In the genomic region with DNA sequence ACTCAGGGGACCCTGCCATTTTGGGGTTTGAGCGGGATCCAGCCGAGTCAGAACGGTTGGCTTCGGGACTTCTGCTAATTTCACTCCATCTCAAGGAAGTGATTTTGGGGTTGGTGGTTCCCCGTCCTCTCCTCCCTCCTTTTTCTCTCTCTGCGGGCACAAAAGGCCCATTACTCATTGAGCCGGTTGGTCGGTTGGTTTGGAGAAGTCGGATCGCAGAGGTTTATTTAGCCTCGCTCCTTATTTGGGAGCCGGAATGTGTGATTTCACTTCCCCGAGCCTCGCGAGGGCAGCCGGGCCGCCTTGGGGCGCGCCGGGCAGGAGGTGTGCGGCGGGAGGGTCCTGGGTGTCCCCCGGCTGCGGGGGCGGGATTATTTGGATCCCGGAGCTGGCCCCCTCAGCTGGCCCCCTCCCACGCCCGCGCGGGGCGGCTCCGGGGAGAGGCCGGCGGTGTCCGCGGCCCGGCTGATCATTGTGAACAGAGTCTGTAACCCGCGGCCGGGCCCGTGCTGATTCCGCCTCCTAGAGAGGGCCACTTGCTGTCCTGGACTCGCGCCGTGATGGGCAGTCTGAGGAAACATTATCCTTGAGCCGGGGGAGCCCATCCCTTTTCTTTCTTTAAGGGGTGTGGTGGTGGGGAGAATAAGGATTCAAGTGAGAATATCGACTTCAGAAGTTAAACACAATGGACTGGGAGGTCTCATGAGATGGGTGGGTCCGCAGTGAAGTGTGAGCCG, we compare ENCODE assay signal across 1 cellular context.
TF ChIP-seq lines count a peak whose summit lies in the region.

No MANE protein-coding gene starts in this region.

TF ChIP-seq in HepG2, 621 proteins besides CTCF, POLR2A, EP300 and RAD21 (continued from another document and continues in another):
- TF ChIP-seq, protein P1, sequence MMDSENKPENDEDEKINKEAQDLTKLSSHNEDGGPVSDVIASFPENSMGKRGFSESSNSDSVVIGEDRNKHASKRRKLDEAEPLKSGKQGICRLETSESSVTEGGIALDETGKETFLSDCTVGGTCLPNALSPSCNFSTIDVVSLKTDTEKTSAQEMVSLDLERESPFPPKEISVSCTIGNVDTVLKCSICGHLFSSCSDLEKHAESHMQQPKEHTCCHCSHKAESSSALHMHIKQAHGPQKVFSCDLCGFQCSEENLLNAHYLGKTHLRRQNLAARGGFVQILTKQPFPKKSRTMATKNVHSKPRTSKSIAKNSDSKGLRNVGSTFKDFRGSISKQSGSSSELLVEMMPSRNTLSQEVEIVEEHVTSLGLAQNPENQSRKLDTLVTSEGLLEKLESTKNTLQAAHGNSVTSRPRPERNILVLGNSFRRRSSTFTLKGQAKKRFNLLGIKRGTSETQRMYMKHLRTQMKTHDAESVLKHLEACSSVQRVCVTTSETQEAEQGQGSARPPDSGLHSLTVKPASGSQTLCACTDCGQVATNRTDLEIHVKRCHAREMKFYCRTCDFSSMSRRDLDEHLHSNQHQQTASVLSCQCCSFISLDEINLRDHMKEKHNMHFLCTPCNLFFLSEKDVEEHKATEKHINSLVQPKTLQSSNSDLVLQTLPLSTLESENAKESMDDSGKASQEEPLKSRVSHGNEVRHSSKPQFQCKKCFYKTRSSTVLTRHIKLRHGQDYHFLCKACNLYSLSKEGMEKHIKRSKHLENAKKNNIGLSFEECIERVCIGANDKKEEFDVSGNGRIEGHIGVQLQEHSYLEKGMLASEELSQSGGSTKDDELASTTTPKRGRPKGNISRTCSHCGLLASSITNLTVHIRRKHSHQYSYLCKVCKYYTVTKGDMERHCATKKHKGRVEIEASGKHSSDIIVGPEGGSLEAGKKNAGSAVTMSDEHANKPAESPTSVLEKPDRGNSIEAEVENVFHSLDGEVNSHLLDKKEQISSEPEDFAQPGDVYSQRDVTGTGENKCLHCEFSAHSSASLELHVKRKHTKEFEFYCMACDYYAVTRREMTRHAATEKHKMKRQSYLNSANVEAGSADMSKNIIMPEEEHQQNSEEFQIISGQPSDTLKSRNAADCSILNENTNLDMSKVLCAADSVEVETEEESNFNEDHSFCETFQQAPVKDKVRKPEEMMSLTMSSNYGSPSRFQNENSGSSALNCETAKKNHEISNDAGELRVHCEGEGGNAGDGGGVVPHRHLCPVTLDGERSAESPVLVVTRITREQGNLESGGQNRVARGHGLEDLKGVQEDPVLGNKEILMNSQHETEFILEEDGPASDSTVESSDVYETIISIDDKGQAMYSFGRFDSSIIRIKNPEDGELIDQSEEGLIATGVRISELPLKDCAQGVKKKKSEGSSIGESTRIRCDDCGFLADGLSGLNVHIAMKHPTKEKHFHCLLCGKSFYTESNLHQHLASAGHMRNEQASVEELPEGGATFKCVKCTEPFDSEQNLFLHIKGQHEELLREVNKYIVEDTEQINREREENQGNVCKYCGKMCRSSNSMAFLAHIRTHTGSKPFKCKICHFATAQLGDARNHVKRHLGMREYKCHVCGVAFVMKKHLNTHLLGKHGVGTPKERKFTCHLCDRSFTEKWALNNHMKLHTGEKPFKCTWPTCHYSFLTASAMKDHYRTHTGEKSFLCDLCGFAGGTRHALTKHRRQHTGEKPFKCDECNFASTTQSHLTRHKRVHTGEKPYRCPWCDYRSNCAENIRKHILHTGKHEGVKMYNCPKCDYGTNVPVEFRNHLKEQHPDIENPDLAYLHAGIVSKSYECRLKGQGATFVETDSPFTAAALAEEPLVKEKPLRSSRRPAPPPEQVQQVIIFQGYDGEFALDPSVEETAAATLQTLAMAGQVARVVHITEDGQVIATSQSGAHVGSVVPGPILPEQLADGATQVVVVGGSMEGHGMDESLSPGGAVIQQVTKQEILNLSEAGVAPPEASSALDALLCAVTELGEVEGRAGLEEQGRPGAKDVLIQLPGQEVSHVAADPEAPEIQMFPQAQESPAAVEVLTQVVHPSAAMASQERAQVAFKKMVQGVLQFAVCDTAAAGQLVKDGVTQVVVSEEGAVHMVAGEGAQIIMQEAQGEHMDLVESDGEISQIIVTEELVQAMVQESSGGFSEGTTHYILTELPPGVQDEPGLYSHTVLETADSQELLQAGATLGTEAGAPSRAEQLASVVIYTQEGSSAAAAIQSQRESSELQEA (CRISPR knock-in tag; IDR thresholded peaks at IDR 0.05; ENCODE audit: not compliant biosample characterization) = peak; percentile 22
- no peak for TF ChIP-seq ZNF431 (CRISPR knock-in tag; IDR thresholded peaks at IDR 0.05; ENCODE audit: borderline replicate concordance, low read depth)
- no peak for TF ChIP-seq HMG20A (CRISPR knock-in tag; IDR thresholded peaks at IDR 0.05; ENCODE audit: borderline replicate concordance)
- TF ChIP-seq ARNT2 (CRISPR knock-in tag; IDR thresholded peaks at IDR 0.05; ENCODE audit: low read depth) = no peak
- TF ChIP-seq, protein P2, sequence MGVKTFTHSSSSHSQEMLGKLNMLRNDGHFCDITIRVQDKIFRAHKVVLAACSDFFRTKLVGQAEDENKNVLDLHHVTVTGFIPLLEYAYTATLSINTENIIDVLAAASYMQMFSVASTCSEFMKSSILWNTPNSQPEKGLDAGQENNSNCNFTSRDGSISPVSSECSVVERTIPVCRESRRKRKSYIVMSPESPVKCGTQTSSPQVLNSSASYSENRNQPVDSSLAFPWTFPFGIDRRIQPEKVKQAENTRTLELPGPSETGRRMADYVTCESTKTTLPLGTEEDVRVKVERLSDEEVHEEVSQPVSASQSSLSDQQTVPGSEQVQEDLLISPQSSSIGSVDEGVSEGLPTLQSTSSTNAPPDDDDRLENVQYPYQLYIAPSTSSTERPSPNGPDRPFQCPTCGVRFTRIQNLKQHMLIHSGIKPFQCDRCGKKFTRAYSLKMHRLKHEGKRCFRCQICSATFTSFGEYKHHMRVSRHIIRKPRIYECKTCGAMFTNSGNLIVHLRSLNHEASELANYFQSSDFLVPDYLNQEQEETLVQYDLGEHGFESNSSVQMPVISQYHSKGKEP (CRISPR knock-in tag; IDR thresholded peaks at IDR 0.05) = no peak
- TF ChIP-seq, protein P3, sequence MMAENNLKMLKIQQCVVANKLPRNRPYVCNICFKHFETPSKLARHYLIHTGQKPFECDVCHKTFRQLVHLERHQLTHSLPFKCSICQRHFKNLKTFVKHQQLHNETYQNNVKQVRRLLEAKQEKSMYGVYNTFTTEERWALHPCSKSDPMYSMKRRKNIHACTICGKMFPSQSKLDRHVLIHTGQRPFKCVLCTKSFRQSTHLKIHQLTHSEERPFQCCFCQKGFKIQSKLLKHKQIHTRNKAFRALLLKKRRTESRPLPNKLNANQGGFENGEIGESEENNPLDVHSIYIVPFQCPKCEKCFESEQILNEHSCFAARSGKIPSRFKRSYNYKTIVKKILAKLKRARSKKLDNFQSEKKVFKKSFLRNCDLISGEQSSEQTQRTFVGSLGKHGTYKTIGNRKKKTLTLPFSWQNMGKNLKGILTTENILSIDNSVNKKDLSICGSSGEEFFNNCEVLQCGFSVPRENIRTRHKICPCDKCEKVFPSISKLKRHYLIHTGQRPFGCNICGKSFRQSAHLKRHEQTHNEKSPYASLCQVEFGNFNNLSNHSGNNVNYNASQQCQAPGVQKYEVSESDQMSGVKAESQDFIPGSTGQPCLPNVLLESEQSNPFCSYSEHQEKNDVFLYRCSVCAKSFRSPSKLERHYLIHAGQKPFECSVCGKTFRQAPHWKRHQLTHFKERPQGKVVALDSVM (CRISPR knock-in tag; IDR thresholded peaks at IDR 0.05) = no peak
- TF ChIP-seq SRSF9 (IDR thresholded peaks at IDR 0.05; ENCODE audit: borderline replicate concordance, insufficient read depth, low read depth, low read length, poor library complexity, severe bottlenecking) = no peak
- no peak for TF ChIP-seq ZNF12 (CRISPR knock-in tag; IDR thresholded peaks at IDR 0.05)
- no peak for TF ChIP-seq TGIF2 (CRISPR knock-in tag; IDR thresholded peaks at IDR 0.05)
- peak; percentile 24; the same call in 1 of the 2 replicates for TF ChIP-seq TBX2 (CRISPR knock-in tag; IDR thresholded peaks at IDR 0.05; ENCODE audit: borderline replicate concordance)
- TF ChIP-seq NR2F1 (CRISPR knock-in tag; IDR thresholded peaks at IDR 0.05) = no peak
- TF ChIP-seq, protein P4, sequence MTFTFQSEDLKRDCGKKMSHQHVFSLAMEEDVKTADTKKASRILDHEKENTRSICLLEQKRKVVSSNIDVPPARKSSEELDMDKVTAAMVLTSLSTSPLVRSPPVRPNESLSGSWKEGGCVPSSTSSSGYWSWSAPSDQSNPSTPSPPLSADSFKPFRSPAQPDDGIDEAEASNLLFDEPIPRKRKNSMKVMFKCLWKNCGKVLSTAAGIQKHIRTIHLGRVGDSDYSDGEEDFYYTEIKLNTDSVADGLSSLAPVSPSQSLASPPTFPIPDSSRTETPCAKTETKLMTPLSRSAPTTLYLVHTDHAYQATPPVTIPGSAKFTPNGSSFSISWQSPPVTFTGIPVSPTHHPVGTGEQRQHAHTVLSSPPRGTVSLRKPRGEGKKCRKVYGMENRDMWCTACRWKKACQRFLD (CRISPR knock-in tag; IDR thresholded peaks at IDR 0.05; ENCODE audit: borderline replicate concordance) = no peak
- TF ChIP-seq PHB2 (IDR thresholded peaks at IDR 0.05; ENCODE audit: partially characterized antibody) = no peak
- TF ChIP-seq, protein P5, sequence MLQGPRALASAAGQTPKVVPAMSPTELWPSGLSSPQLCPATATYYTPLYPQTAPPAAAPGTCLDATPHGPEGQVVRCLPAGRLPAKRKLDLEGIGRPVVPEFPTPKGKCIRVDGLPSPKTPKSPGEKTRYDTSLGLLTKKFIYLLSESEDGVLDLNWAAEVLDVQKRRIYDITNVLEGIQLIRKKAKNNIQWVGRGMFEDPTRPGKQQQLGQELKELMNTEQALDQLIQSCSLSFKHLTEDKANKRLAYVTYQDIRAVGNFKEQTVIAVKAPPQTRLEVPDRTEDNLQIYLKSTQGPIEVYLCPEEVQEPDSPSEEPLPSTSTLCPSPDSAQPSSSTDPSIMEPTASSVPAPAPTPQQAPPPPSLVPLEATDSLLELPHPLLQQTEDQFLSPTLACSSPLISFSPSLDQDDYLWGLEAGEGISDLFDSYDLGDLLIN (CRISPR knock-in tag; IDR thresholded peaks at IDR 0.05; ENCODE audit: borderline replicate concordance) = no peak
- TF ChIP-seq ZKSCAN8 (CRISPR knock-in tag; IDR thresholded peaks at IDR 0.05; ENCODE audit: borderline replicate concordance) = no peak
- no peak for TF ChIP-seq CHD4 (IDR thresholded peaks at IDR 0.05; ENCODE audit: borderline replicate concordance, low read length)
- TF ChIP-seq ATF7 (IDR thresholded peaks at IDR 0.05) = no peak
- TF ChIP-seq ATF7 (CRISPR knock-in tag; IDR thresholded peaks at IDR 0.05) = 0 out of 2 replicates have a peak, but pooled peaks have one; percentile 32
- no peak for TF ChIP-seq KLF12 (CRISPR knock-in tag; IDR thresholded peaks at IDR 0.05; ENCODE audit: borderline replicate concordance)
- TF ChIP-seq ZNF432 (CRISPR knock-in tag; IDR thresholded peaks at IDR 0.05; ENCODE audit: borderline replicate concordance) = no peak
- TF ChIP-seq, protein P6, sequence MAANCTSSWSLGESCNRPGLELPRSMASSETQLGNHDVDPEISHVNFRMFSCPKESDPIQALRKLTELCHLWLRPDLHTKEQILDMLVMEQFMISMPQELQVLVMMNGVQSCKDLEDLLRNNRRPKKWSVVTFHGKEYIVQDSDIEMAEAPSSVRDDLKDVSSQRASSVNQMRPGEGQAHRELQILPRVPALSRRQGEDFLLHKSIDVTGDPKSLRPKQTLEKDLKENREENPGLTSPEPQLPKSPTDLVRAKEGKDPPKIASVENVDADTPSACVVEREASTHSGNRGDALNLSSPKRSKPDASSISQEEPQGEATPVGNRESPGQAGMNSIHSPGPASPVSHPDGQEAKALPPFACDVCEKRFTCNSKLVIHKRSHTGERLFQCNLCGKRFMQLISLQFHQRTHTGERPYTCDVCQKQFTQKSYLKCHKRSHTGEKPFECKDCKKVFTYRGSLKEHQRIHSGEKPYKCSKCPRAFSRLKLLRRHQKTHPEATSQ (CRISPR knock-in tag; IDR thresholded peaks at IDR 0.05; ENCODE audit: borderline replicate concordance) = no peak
- TF ChIP-seq RFXAP (CRISPR knock-in tag; IDR thresholded peaks at IDR 0.05; ENCODE audit: borderline replicate concordance) = 0 out of 2 replicates have a peak, but pooled peaks have one; percentile 25
- TF ChIP-seq DMAP1 (CRISPR knock-in tag; IDR thresholded peaks at IDR 0.05) = no peak
- no peak for TF ChIP-seq DNMT3B (CRISPR knock-in tag; conservative IDR thresholded peaks at IDR 0.05)
- peak; percentile 21 for TF ChIP-seq RBM39 (IDR thresholded peaks at IDR 0.05; ENCODE audit: low read depth, low read length, poor library complexity, severe bottlenecking)
- no peak for TF ChIP-seq ZNF775 (CRISPR knock-in tag; IDR thresholded peaks at IDR 0.05; ENCODE audit: borderline replicate concordance)
- no peak for TF ChIP-seq PHF5A (CRISPR knock-in tag; IDR thresholded peaks at IDR 0.05; ENCODE audit: low read depth, unreplicated experiment)
- peak; percentile 96 for TF ChIP-seq SRF (IDR thresholded peaks at IDR 0.05; ENCODE audit: low read depth, low read length)
- TF ChIP-seq, protein P7, sequence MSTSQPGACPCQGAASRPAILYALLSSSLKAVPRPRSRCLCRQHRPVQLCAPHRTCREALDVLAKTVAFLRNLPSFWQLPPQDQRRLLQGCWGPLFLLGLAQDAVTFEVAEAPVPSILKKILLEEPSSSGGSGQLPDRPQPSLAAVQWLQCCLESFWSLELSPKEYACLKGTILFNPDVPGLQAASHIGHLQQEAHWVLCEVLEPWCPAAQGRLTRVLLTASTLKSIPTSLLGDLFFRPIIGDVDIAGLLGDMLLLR (CRISPR knock-in tag; IDR thresholded peaks at IDR 0.05) = no peak
- TF ChIP-seq XRCC5 (optimal IDR thresholded peaks at IDR 0.05; ENCODE audit: low read length) = peak; percentile 9
- no peak for TF ChIP-seq CAMTA2 (CRISPR knock-in tag; IDR thresholded peaks at IDR 0.05; ENCODE audit: borderline replicate concordance)
- 0 out of 2 replicates have a peak, but pooled peaks have one; percentile 35 for TF ChIP-seq ZNF850 (CRISPR knock-in tag; conservative IDR thresholded peaks at IDR 0.05)
- no peak for TF ChIP-seq RFX3 (CRISPR knock-in tag; IDR thresholded peaks at IDR 0.05)
- TF ChIP-seq AHR (CRISPR knock-in tag; IDR thresholded peaks at IDR 0.05) = no peak
- TF ChIP-seq, protein P8, sequence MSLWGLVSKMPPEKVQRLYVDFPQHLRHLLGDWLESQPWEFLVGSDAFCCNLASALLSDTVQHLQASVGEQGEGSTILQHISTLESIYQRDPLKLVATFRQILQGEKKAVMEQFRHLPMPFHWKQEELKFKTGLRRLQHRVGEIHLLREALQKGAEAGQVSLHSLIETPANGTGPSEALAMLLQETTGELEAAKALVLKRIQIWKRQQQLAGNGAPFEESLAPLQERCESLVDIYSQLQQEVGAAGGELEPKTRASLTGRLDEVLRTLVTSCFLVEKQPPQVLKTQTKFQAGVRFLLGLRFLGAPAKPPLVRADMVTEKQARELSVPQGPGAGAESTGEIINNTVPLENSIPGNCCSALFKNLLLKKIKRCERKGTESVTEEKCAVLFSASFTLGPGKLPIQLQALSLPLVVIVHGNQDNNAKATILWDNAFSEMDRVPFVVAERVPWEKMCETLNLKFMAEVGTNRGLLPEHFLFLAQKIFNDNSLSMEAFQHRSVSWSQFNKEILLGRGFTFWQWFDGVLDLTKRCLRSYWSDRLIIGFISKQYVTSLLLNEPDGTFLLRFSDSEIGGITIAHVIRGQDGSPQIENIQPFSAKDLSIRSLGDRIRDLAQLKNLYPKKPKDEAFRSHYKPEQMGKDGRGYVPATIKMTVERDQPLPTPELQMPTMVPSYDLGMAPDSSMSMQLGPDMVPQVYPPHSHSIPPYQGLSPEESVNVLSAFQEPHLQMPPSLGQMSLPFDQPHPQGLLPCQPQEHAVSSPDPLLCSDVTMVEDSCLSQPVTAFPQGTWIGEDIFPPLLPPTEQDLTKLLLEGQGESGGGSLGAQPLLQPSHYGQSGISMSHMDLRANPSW (CRISPR knock-in tag; IDR thresholded peaks at IDR 0.05; ENCODE audit: borderline replicate concordance) = no peak
- TF ChIP-seq KLF15 (CRISPR knock-in tag; IDR thresholded peaks at IDR 0.05; ENCODE audit: borderline replicate concordance) = no peak
- no peak for TF ChIP-seq NR2F6 (IDR thresholded peaks at IDR 0.05)
- TF ChIP-seq NR2F6 (CRISPR knock-in tag; IDR thresholded peaks at IDR 0.05) = no peak
- TF ChIP-seq RBM22 (optimal IDR thresholded peaks at IDR 0.05; ENCODE audit: low read length) = no peak
- no peak for TF ChIP-seq SMAD1 (CRISPR knock-in tag; IDR thresholded peaks at IDR 0.05; ENCODE audit: borderline replicate concordance, low read depth)
- no peak for TF ChIP-seq KDM2A (CRISPR knock-in tag; IDR thresholded peaks at IDR 0.05; ENCODE audit: borderline replicate concordance, low read depth)
